In genomic region chr2:84458436-84459027, GRCh38 we compare ENCODE assay signal across 8 cellular contexts. TPM values are rescaled to one million over a fixed set of nuclear protein-coding genes. Genes with fewer than 3 reads are reported as not detected.
DNase-seq lines count a peak whose midpoint lies in the region; ATAC-seq and TF ChIP-seq lines count a peak whose summit lies in the region.

No MANE protein-coding gene starts in this region.

- intact Hi-C loops in lower leg skin (cut with DNase I; ENCODE audit: low total_unique reads), result no loop called here

- H3K9ac ChIP-seq in stomach smooth muscle (ENCODE audit: low read length in 2 of 2), result peak overlapping the region; percentile 88 to 96

- no peak for TF ChIP-seq POLR2A in lower leg skin (IDR thresholded peaks at IDR 0.05)

- TF ChIP-seq CTCF in choroid plexus epithelial cell (conservative IDR thresholded peaks at IDR 0.05; ENCODE audit: low read depth, low read length), result peak; percentile 18
- no peak for TF ChIP-seq CTCF in lower leg skin (IDR thresholded peaks at IDR 0.05)

- no peaks in the 10 kb centered on the region for H3K36me3 ChIP-seq in stomach smooth muscle (ENCODE audit: control insufficient read depth in 2 of 2, insufficient read depth in 2 of 2, low read length in 2 of 2)

- no peaks in the 10 kb centered on the region for H3K27me3 ChIP-seq in stomach smooth muscle (ENCODE audit: control insufficient read depth in 1 of 2, insufficient read depth in 2 of 2, low read length in 2 of 2)

- H3K27ac ChIP-seq in stomach smooth muscle (ENCODE audit: low read length), result peak overlapping the region; percentile 90

- peaks cover 14% of the 10 kb centered on the region for H3K4me1 ChIP-seq in stomach smooth muscle (ENCODE audit: control insufficient read depth, insufficient read depth, low read length)

- H3K4me3 ChIP-seq in choroid plexus epithelial cell (ENCODE audit: low read depth, low read length) (peak overlapping the region; percentile 97), lower leg skin (ENCODE audit: low read depth, poor library complexity, severe bottlenecking) (peak overlapping the region; percentile 100), stomach smooth muscle (ENCODE audit: low read length in 2 of 2) (peak overlapping the region; percentile 79 to 94)

- H3K9me3 ChIP-seq in stomach smooth muscle (ENCODE audit: control insufficient read depth in 2 of 2, low read length in 2 of 2), result no peaks in the 10 kb centered on the region

- WGBS in lower leg skin, 2 donors, result 1 to 4% methylated on average over 19 of the region's 19 CpGs

- peak; percentile 8 for DNase-seq in stimulated activated CD4-positive, alpha-beta T cell treated with anti-CD3 and anti-CD28 coated beads, Interleukin-12 subunit alpha, Interleukin-12 subunit beta, amount 100 ng/mL, for 24 hours (ENCODE audit: low read depth in 2 of 2)
- DNase-seq in stimulated activated CD4-positive, alpha-beta T cell treated with anti-CD3 and anti-CD28 coated beads, Interleukin-4, amount 100 ng/mL, for 1 hour, result no peak
- DNase-seq in SK-N-DZ (ENCODE audit: low spot score) (peak; percentile 25), choroid plexus epithelial cell (ENCODE audit: low read depth) (peak; percentile 40), lower leg skin (ENCODE audit: low spot score in 2 of 2) (peak; percentile 16 to 89)
- no peak for DNase-seq in NK-92 treated with Interleukin-12 subunit alpha and Interleukin-12 subunit beta, amount 100 ng/mL, for 24 hours (lab: John Stamatoyannopoulos, UW)

- peak; percentile 39 for ATAC-seq in HG02938 (IDR thresholded peaks at IDR 0.05; ENCODE audit: unreplicated experiment)

RNA-seq across cellular contexts. Expression of gene SUCLG1, which starts 0.5 kb away (rescaled TPM):
- 138 and 139 TPM in 2 replicates for polyA plus RNA-seq in SK-N-DZ (2014; cell fraction: cytosol; rRNA removed)
- polyA plus RNA-seq in SK-N-DZ (2014; cell fraction: nucleus; rRNA removed), result 92.1 and 103 TPM in 2 replicates
- 10 to 100 TPM; 47.7 to 83.8 (median 61.1) TPM for total RNA-seq in lower leg skin

RNA-seq across cellular contexts. Expression of gene DNAH6, which starts 57.8 kb away (rescaled TPM):
- 0.52 and 0.87 TPM in 2 replicates for polyA plus RNA-seq in SK-N-DZ (2014; cell fraction: cytosol; rRNA removed)
- 2.4 and 3.3 TPM in 2 replicates for polyA plus RNA-seq in SK-N-DZ (2014; cell fraction: nucleus; rRNA removed)
- under 1 TPM; 0.02 to 0.72 (median 0.25) TPM for total RNA-seq in lower leg skin

Comparison
In these comparisons a context has a peak if more than half of its experiments do, and no peak if none do; other contexts are left out.
1. DNase-seq: peak in stimulated activated CD4-positive, alpha-beta T cell treated with anti-CD3 and anti-CD28 coated beads, Interleukin-12 subunit alpha, Interleukin-12 subunit beta, amount 100 ng/mL, for 24 hours (2 of 2), SK-N-DZ (single experiment), choroid plexus epithelial cell (single experiment) and lower leg skin (2 of 2); none in stimulated activated CD4-positive, alpha-beta T cell treated with anti-CD3 and anti-CD28 coated beads, Interleukin-4, amount 100 ng/mL, for 1 hour (single experiment) and NK-92 treated with Interleukin-12 subunit alpha and Interleukin-12 subunit beta, amount 100 ng/mL, for 24 hours (single experiment).
2. Peak in every context shown above with its lines, with median percentiles within 50 percentile points of each other: H3K4me3 ChIP-seq.